Comparison of ENCODE assay signal across 8 cellular contexts in the genomic region with DNA sequence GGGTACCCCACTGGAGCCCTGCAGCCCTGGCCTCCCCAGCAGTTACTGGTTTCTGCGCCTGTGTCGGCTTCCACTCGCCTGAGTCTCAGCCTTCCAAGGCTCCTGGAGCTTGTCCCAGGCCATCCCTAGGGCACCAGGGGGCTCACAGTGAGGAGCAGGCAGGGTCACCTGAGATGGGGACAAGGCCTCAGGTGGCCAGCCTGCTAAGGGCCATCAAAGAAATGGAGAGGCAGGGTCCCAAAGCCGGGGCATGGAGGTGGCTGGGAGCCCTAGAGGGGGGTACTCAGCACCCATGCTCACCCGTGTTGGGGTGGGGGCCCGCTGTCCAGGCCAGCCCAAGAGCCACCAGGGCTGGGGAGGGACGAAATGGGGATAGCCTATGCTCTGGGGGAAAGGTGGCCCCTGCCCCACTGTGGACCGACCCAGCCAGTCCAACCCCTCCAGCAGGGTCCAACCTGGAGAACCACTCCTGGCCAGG. TPM values are rescaled to one million over a fixed set of nuclear protein-coding genes. Genes with fewer than 3 reads are reported as not detected.
DNase-seq lines count a peak whose midpoint lies in the region; TF ChIP-seq lines count a peak whose summit lies in the region.

No MANE protein-coding gene starts in this region.

- H3K9me2 ChIP-seq in OCI-LY1 (ENCODE audit: low read depth, low read length): no peaks in the 10 kb centered on the region

- H3K27me3 ChIP-seq in OCI-LY1 (ENCODE audit: insufficient read depth, low read length) (no peaks in the 10 kb centered on the region), neural progenitor cell (no peaks in the 10 kb centered on the region)

- H3K27ac ChIP-seq in OCI-LY1 (ENCODE audit: low read depth, low read length, poor library complexity, severe bottlenecking): peak overlapping the region; percentile 9
- H3K27ac ChIP-seq in neural progenitor cell: no peak overlapping the region

- H4K20me1 ChIP-seq in OCI-LY1 (ENCODE audit: insufficient read depth, low read length) (no peaks in the 10 kb centered on the region), neural progenitor cell (ENCODE audit: low read depth) (peaks cover 54% of the 10 kb centered on the region)

- H3K79me2 ChIP-seq in OCI-LY1 (ENCODE audit: insufficient read depth, low read length) (peaks cover 19% of the 10 kb centered on the region), neural progenitor cell (ENCODE audit: low read depth) (peaks cover 88% of the 10 kb centered on the region)

- H3K9me3 Mint-ChIP-seq in CD14-positive monocyte: no peaks in the 10 kb centered on the region
- no peaks in the 10 kb centered on the region for H3K9me3 Mint-ChIP-seq in endothelial cell (ENCODE audit: unreplicated experiment)
- no peaks in the 10 kb centered on the region for H3K9me3 Mint-ChIP-seq in neural progenitor cell

- no peak for DNase-seq in CD14-positive monocyte (ENCODE audit: low spot score)
- no peak for DNase-seq in endothelial cell (ENCODE audit: low spot score)
- DNase-seq in neural progenitor cell (ENCODE audit: low spot score): no peak
- no peak for DNase-seq in GF-D8 (lab: John Stamatoyannopoulos, UW)
- DNase-seq in GM03348 (ENCODE audit: low spot score): no peak
- no peak for DNase-seq in mesenteric fat pad (ENCODE audit: low spot score)
- no peak for DNase-seq in activated CD8-positive, alpha-beta memory T cell treated with anti-CD3 and anti-CD28 coated beads, Interleukin-2, amount 50 U/mL, for 48 hours

- TF ChIP-seq CTCF in CD14-positive monocyte (IDR thresholded peaks at IDR 0.05) (no peak), OCI-LY1 (IDR thresholded peaks at IDR 0.05; ENCODE audit: low read length) (no peak), endothelial cell (IDR thresholded peaks at IDR 0.05; ENCODE audit: unreplicated experiment) (no peak), neural progenitor cell (IDR thresholded peaks at IDR 0.05) (no peak)

- H3K9me3 ChIP-seq in OCI-LY1 (ENCODE audit: low read length): no peaks in the 10 kb centered on the region
- no peaks in the 10 kb centered on the region for H3K9me3 ChIP-seq in neural progenitor cell (ENCODE audit: low read depth)

- H3K4me1 ChIP-seq in OCI-LY1 (ENCODE audit: insufficient read depth, low read length, severe bottlenecking) (peaks cover 43% of the 10 kb centered on the region), neural progenitor cell (peaks cover 37% of the 10 kb centered on the region)

- intact Hi-C loops in CD14-positive monocyte (cut with micrococcal nuclease): loop anchor here in 1 of 2 donors (5.0 to 10.0 kb wide), 2 partner anchors 44 to 62 kb away; a partner anchor contains a TSS

- peak overlapping the region; percentile 97 for H3K4me3 ChIP-seq in OCI-LY1 (ENCODE audit: low read depth, low read length, poor library complexity, severe bottlenecking)
- peak overlapping the region; percentile 100 for H3K4me3 ChIP-seq in neural progenitor cell

- peaks cover 6 to 9% of the 10 kb centered on the region in 2 donors for H3K36me3 Mint-ChIP-seq in CD14-positive monocyte
- peaks cover 3% of the 10 kb centered on the region for H3K36me3 Mint-ChIP-seq in endothelial cell (ENCODE audit: low read depth, unreplicated experiment)
- peaks cover 2% of the 10 kb centered on the region for H3K36me3 Mint-ChIP-seq in neural progenitor cell

- H3K4me1 Mint-ChIP-seq in CD14-positive monocyte (peaks cover 14% of the 10 kb centered on the region), endothelial cell (ENCODE audit: unreplicated experiment) (no peaks in the 10 kb centered on the region), neural progenitor cell (peaks cover 17% of the 10 kb centered on the region)

- H3K4me3 Mint-ChIP-seq in CD14-positive monocyte (peak overlapping the region; percentile 64 to 65), endothelial cell (ENCODE audit: unreplicated experiment) (peak overlapping the region; percentile 37), neural progenitor cell (peak overlapping the region; percentile 83)

- H3K27ac Mint-ChIP-seq in CD14-positive monocyte (no peak overlapping the region), endothelial cell (ENCODE audit: unreplicated experiment) (no peak overlapping the region), neural progenitor cell (no peak overlapping the region)

- H3K27me3 Mint-ChIP-seq in CD14-positive monocyte (ENCODE audit: low read depth in 3 of 3) (peaks cover 0 to 4% (median 0%) of the 10 kb centered on the region in 3 donors), endothelial cell (ENCODE audit: unreplicated experiment) (peaks cover 5% of the 10 kb centered on the region), neural progenitor cell (ENCODE audit: insufficient read depth, low read depth) (peaks cover 4% of the 10 kb centered on the region)

- H3K4me2 ChIP-seq in OCI-LY1 (ENCODE audit: low read length) (peak overlapping the region; percentile 73), neural progenitor cell (peak overlapping the region; percentile 96)

- H2AFZ ChIP-seq in OCI-LY1 (ENCODE audit: low read length) (no peak overlapping the region), neural progenitor cell (replicated peaks) (no peak overlapping the region)

- H3K36me3 ChIP-seq in OCI-LY1 (ENCODE audit: insufficient read depth, low read length) (peaks cover 45% of the 10 kb centered on the region), neural progenitor cell (no peaks in the 10 kb centered on the region)

- H3K9ac ChIP-seq in OCI-LY1 (ENCODE audit: low read length) (peak overlapping the region; percentile 100), neural progenitor cell (peak overlapping the region; percentile 99)

- no peaks in the 10 kb centered on the region for H3F3A ChIP-seq in OCI-LY1 (ENCODE audit: insufficient read depth, low read length)
- peaks cover 24% of the 10 kb centered on the region for H3F3A ChIP-seq in neural progenitor cell (ENCODE audit: low read depth)

RNA-seq across cellular contexts. Expression of a gene that starts 1.3 kb away (rescaled TPM):
- polyA plus RNA-seq in CD14-positive monocyte: under 1 TPM; 0.08 to 0.13 TPM
- total RNA-seq in endothelial cell (ENCODE audit: unreplicated experiment): 400 TPM
- 77.9 and 266 TPM in 2 replicates for total RNA-seq in neural progenitor cell (ENCODE audit: low replicate concordance)
- 1,109 TPM for total RNA-seq in mesenteric fat pad

RNA-seq across cellular contexts. Expression of a gene that starts 31.1 kb away (rescaled TPM):
- polyA plus RNA-seq in CD14-positive monocyte: 10 to 100 TPM; 23.9 to 47.6 TPM
- 74.1 TPM for total RNA-seq in endothelial cell (ENCODE audit: unreplicated experiment)
- total RNA-seq in neural progenitor cell (ENCODE audit: low replicate concordance): 54.5 and 76.6 TPM in 2 replicates
- 103 TPM for total RNA-seq in mesenteric fat pad

RNA-seq across cellular contexts. Expression of a gene that starts 45.0 kb away (rescaled TPM):
- 100 to 1,000 TPM; 110 to 130 TPM for polyA plus RNA-seq in CD14-positive monocyte
- total RNA-seq in endothelial cell (ENCODE audit: unreplicated experiment): 80.0 TPM
- 86.6 and 174 TPM in 2 replicates for total RNA-seq in neural progenitor cell (ENCODE audit: low replicate concordance)
- 85.8 TPM for total RNA-seq in mesenteric fat pad

RNA-seq across cellular contexts. Expression of a gene that starts 45.1 kb away (rescaled TPM):
- polyA plus RNA-seq in CD14-positive monocyte: 1 to 10 TPM; 1.5 to 4.1 TPM
- total RNA-seq in endothelial cell (ENCODE audit: unreplicated experiment) (19.7 TPM), neural progenitor cell (ENCODE audit: low replicate concordance) (13.6 and 41.0 TPM in 2 replicates), mesenteric fat pad (46.1 TPM)

RNA-seq across cellular contexts. Expression of a gene that starts 59.3 kb away (rescaled TPM):
- polyA plus RNA-seq in CD14-positive monocyte: 10 to 100 TPM; 88.8 to 90.3 TPM
- 30.8 TPM for total RNA-seq in endothelial cell (ENCODE audit: unreplicated experiment)
- total RNA-seq in neural progenitor cell (ENCODE audit: low replicate concordance): 36.5 and 64.9 TPM in 2 replicates
- 157 TPM for total RNA-seq in mesenteric fat pad
